Comparison of ENCODE assay signal across 1 cellular context in the genomic region with DNA sequence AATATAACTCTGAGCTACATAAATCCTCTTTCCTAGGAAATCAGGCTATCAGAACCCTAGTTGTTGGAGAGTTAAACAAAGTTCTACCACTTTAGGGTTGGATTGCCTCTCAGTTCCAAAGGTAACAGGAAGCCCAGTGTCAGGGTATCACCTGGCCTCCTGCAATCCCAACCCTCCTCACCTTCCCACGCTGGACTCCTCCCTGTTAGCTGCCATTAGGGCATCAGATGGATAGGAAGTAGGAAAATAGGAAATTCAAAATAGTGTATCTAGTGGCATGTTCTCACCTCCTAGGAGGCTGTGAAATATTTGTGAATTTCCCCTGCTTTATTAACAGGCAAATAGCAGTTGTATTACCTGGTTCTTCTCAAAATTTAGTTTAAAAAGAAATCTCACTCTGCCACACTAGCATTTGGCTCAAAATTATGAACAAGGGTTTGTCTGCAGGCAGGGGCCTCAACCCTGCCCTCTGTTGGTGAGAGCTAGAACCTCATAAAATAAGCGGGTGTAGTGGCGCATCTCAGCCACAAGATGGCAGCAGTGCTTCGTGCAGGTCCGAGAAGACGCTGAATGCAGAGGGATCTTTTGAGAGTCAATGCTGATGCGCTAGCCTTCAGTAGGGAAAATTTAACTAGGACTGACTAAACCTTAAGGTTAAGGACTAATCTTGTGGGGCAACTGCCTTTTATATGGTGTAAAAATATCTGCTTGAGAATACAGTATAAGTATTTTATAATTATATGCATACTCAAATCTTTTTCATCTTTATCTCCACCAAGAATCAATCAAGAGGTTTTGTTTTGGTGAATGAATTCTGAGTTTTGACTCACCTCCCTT.
TF ChIP-seq lines count a peak whose summit lies in the region.

No MANE protein-coding gene starts in this region.

TF ChIP-seq in H1, 55 proteins besides CTCF, POLR2A, EP300 and RAD21:
- TF ChIP-seq BRCA1 (IDR thresholded peaks at IDR 0.05; ENCODE audit: low read depth, low read length) (0 out of 2 replicates have a peak, but pooled peaks have one; percentile 7), TEAD4 (IDR thresholded peaks at IDR 0.05; ENCODE audit: low read depth, low read length) (peak; percentile 42; the same call in 1 of the 2 replicates), SIN3A (conservative IDR thresholded peaks at IDR 0.05 in 1 of 2, IDR thresholded peaks at IDR 0.05 in 1 of 2; ENCODE audit: low read depth in 1 of 2, low read length in 2 of 2) (0 out of 4 replicates have a peak, but pooled peaks of 1 of the 2 experiments have one; percentile 27), SP1 (IDR thresholded peaks at IDR 0.05; ENCODE audit: low read depth, low read length) (0 out of 2 replicates have a peak, but pooled peaks have one; percentile 10), TAF7 (optimal IDR thresholded peaks at IDR 0.05; ENCODE audit: borderline replicate concordance, low read depth, low read length) (peak; percentile 28), NANOG (IDR thresholded peaks at IDR 0.05; ENCODE audit: insufficient read depth, low read depth, low read length, poor library complexity, severe bottlenecking) (no peak), SRF (IDR thresholded peaks at IDR 0.05; ENCODE audit: low read depth, low read length) (0 out of 2 replicates have a peak, but pooled peaks have one; percentile 2), POLR2AphosphoS5 (IDR thresholded peaks at IDR 0.05; ENCODE audit: low read depth, low read length) (no peak), JUND (IDR thresholded peaks at IDR 0.05; ENCODE audit: low read length) (0 out of 2 replicates have a peak, but pooled peaks have one; percentile 5), YY1 (IDR thresholded peaks at IDR 0.05; ENCODE audit: low read depth, low read length) (0 out of 2 replicates have a peak, but pooled peaks have one; percentile 47), KDM4A (IDR thresholded peaks at IDR 0.05; ENCODE audit: low read depth, low read length, severe bottlenecking) (no peak), ATF2 (IDR thresholded peaks at IDR 0.05; ENCODE audit: low read length) (0 out of 2 replicates have a peak, but pooled peaks have one; percentile 46), ATF3 (IDR thresholded peaks at IDR 0.05; ENCODE audit: insufficient read depth, low read depth, low read length) (peak; percentile 63; the same call in 1 of the 2 replicates)
